Comparison of ENCODE assay signal across 8 cellular contexts in genomic region chr12:56645201-56645716, GRCh38. TPM values are rescaled to one million over a fixed set of nuclear protein-coding genes. Genes with fewer than 3 reads are reported as not detected.
DNase-seq lines count a peak whose midpoint lies in the region; ATAC-seq, FAIRE-seq and TF ChIP-seq lines count a peak whose summit lies in the region.

No MANE protein-coding gene starts in this region.

- CTCF ChIA-PET in IMR-90 (lab: Yijun Ruan, JAX) (interaction anchor here (3.7 kb wide), 1 partner anchor 9 kb away, joined by 11 read pairs; no protein-coding TSS in a partner anchor), K562 (lab: Yijun Ruan, JAX; ENCODE audit: low intra/inter-chr PET ratio) (no interaction called here)

- ATAC-seq in IMR-90 (ENCODE audit: low read depth) (no peak), K562 (peak; percentile 31)
- no peak for ATAC-seq in stimulated activated naive CD8-positive, alpha-beta T cell treated with anti-CD3 and anti-CD28 coated beads, Interleukin-15, amount 100 ng/mL, for 72 hours

- peak overlapping the region; percentile 67 for H4K91ac ChIP-seq in IMR-90 (ENCODE audit: insufficient read depth, low read depth, low read length)

- H3K9ac ChIP-seq in IMR-90 (ENCODE audit: low read depth, low read length) (peak overlapping the region; percentile 87), K562 (ENCODE audit: insufficient read depth in 1 of 2, low read depth in 2 of 2, low read length in 2 of 2) (peak overlapping the region; percentile 98 to 99)

- H2AK9ac ChIP-seq in IMR-90 (replicated peaks; ENCODE audit: low read depth, low read length, poor library complexity) = peak overlapping the region; percentile 97

- in situ Hi-C loops in IMR-90 (cut with MboI; ENCODE audit: low sequenced_read_pairs) (no loop called here), K562 (cut with MboI) (loop anchor here (10.0 kb wide), 1 partner anchor 80 kb away; the partner anchor contains the start of gene NACA), G401 (cut with HindIII; ENCODE audit: low sequenced_read_pairs) (no loop called here)

- H4K5ac ChIP-seq in IMR-90 (ENCODE audit: low read depth, low read length) = peak overlapping the region; percentile 50

- H3K27ac Mint-ChIP-seq in stimulated activated naive CD8-positive, alpha-beta T cell treated with anti-CD3 and anti-CD28 coated beads, Interleukin-15, amount 100 ng/mL, for 72 hours = peak overlapping the region; percentile 99

- H2BK5ac ChIP-seq in IMR-90 (ENCODE audit: low read depth, low read length, poor library complexity, severe bottlenecking) = peak overlapping the region; percentile 68

- TF ChIP-seq RAD21 in IMR-90 (IDR thresholded peaks at IDR 0.05; ENCODE audit: low read length) = no peak
- TF ChIP-seq RAD21 in K562 (CRISPR knock-in tag; conservative IDR thresholded peaks at IDR 0.05 in 1 of 2, IDR thresholded peaks at IDR 0.05 in 1 of 2) = no peak

- H3K4me1 ChIP-seq in IMR-90 (ENCODE audit: control insufficient read depth, insufficient read depth, low read length) (no peaks in the 10 kb centered on the region), K562 (replicated peaks in 1 of 2; ENCODE audit: control insufficient read depth in 2 of 2, insufficient read depth in 2 of 2, low read length in 2 of 2) (peaks cover 4 to 19% of the 10 kb centered on the region in 2 experiments)

- peak overlapping the region; percentile 97 for H3K4me2 ChIP-seq in IMR-90 (ENCODE audit: low read depth, low read length)
- H3K4me2 ChIP-seq in K562 (ENCODE audit: insufficient read depth, low read length) = peak overlapping the region; percentile 98

- H4K8ac ChIP-seq in IMR-90 (ENCODE audit: low read depth in 2 of 2, low read length in 2 of 2) = peak overlapping the region; percentile 23 to 58; a peak in 2 of 4 replicates

- H2BK20ac ChIP-seq in IMR-90 (ENCODE audit: low read depth, low read length) = no peak overlapping the region

- H4K20me1 ChIP-seq in IMR-90 (ENCODE audit: insufficient read depth, low read length) = peaks cover 31% of the 10 kb centered on the region
- H4K20me1 ChIP-seq in K562 (replicated peaks; ENCODE audit: control insufficient read depth, insufficient read depth, low read length) = peaks cover 23% of the 10 kb centered on the region

- peak overlapping the region; percentile 38 for H2AK5ac ChIP-seq in IMR-90 (ENCODE audit: low read depth, low read length)

- H3K56ac ChIP-seq in IMR-90 (ENCODE audit: extremely low read depth, insufficient read depth, low read length) = peak overlapping the region; percentile 88

- BruUV-seq in IMR-90 (replicated peaks; lab: Mats Ljungman, UMichigan) (TSS peak; percentile 66), K562 (replicated peaks; lab: Mats Ljungman, UMichigan) (TSS peak; percentile 67)

- H3K9me1 ChIP-seq in IMR-90 (ENCODE audit: insufficient read depth, low read length) (no peaks in the 10 kb centered on the region), K562 (ENCODE audit: control insufficient read depth, insufficient read depth, low read length) (no peaks in the 10 kb centered on the region)

- no peaks in the 10 kb centered on the region for H3K9me3 ChIP-seq in IMR-90 (ENCODE audit: control insufficient read depth, insufficient read depth, low read length)
- no peaks in the 10 kb centered on the region for H3K9me3 ChIP-seq in K562 (replicated peaks; ENCODE audit: control insufficient read depth, insufficient read depth, low read depth, low read length)

- H2BK15ac ChIP-seq in IMR-90 (ENCODE audit: low read depth, low read length) = no peak overlapping the region

- no peak overlapping the region; the same call in 1 of the 2 replicates for H2BK120ac ChIP-seq in IMR-90 (ENCODE audit: low read depth, low read length)

- no peak for TF ChIP-seq EP300 in K562 (IDR thresholded peaks at IDR 0.05; ENCODE audit: low read length)

- no peak for FAIRE-seq in K562 (lab: Jason Lieb, UNC)

- H3K79me1 ChIP-seq in IMR-90 (ENCODE audit: low read depth in 1 of 2, low read length in 2 of 2) = peaks cover 11 to 28% of the 10 kb centered on the region in 2 experiments; a peak in 3 of 4 replicates

- peak overlapping the region; percentile 19 for H3K18ac ChIP-seq in IMR-90 (ENCODE audit: low read depth, low read length)

- H3K4me3 ChIP-seq in IMR-90 (ENCODE audit: insufficient read depth, low read depth, low read length) (peak overlapping the region; percentile 74), K562 (peak overlapping the region; percentile 81)

- peak overlapping the region; percentile 90 for H3K14ac ChIP-seq in IMR-90 (replicated peaks; ENCODE audit: low read depth, low read length)

- H3K27me3 ChIP-seq in IMR-90 (ENCODE audit: control insufficient read depth, insufficient read depth, low read length) (no peaks in the 10 kb centered on the region), K562 (ENCODE audit: control insufficient read depth in 2 of 2, insufficient read depth in 2 of 2, low read length in 2 of 2) (no peaks in the 10 kb centered on the region), layer of hippocampus (ENCODE audit: control insufficient read depth, insufficient read depth, low read length) (no peaks in the 10 kb centered on the region)

- WGBS in IMR-90 (ENCODE audit: extremely low coverage in 2 of 2, insufficient read length in 1 of 2), 2 experiments = 8% methylated on average over 8 of the region's 29 CpGs; no CpG with 5 or more reads in 1 of the 2 experiments
- whole genome bisulfite sequencing in K562 (ENCODE audit: insufficient coverage, low coverage, missing lambda C conversion rate) = under 1% methylated on average over 29 of the region's 29 CpGs

- dilution Hi-C loops in IMR-90 (cut with HindIII; ENCODE audit: low sequenced_read_pairs, unreplicated experiment) = no loop called here

- no peaks in the 10 kb centered on the region for H3K27me3 Mint-ChIP-seq in stimulated activated naive CD8-positive, alpha-beta T cell treated with anti-CD3 and anti-CD28 coated beads, Interleukin-15, amount 100 ng/mL, for 72 hours

- H2AFZ ChIP-seq in IMR-90 (replicated peaks; ENCODE audit: low read length, poor library complexity) (peak overlapping the region; percentile 83), K562 (ENCODE audit: low read depth, low read length) (peak overlapping the region; percentile 11; the same call in 1 of the 2 replicates)

- TF ChIP-seq CTCF in IMR-90 (conservative IDR thresholded peaks at IDR 0.05; ENCODE audit: low read depth, low read length) (no peak), K562 (IDR thresholded peaks at IDR 0.05 in 2 of 3, conservative IDR thresholded peaks at IDR 0.05 in 1 of 3; ENCODE audit: insufficient read depth in 2 of 3, low read depth in 1 of 3, low read length in 3 of 3) (no peak)

- peak overlapping the region; percentile 82 for H3K27ac ChIP-seq in IMR-90 (ENCODE audit: insufficient read depth, low read length)
- peak overlapping the region; percentile 96 for H3K27ac ChIP-seq in K562 (ENCODE audit: extremely low read depth, low read depth, low read length)
- peak overlapping the region; percentile 94 for H3K27ac ChIP-seq in layer of hippocampus (ENCODE audit: low read depth, low read length)

- H3K4me3 Mint-ChIP-seq in stimulated activated naive CD8-positive, alpha-beta T cell treated with anti-CD3 and anti-CD28 coated beads, Interleukin-15, amount 100 ng/mL, for 72 hours = peak overlapping the region; percentile 94 to 96

- peaks cover 44% of the 10 kb centered on the region for H3K4me1 Mint-ChIP-seq in stimulated activated naive CD8-positive, alpha-beta T cell treated with anti-CD3 and anti-CD28 coated beads, Interleukin-15, amount 100 ng/mL, for 72 hours

- peak overlapping the region; percentile 80 for H3K23ac ChIP-seq in IMR-90 (ENCODE audit: low read depth, low read length)

- no peaks in the 10 kb centered on the region for H3K9me3 Mint-ChIP-seq in stimulated activated naive CD8-positive, alpha-beta T cell treated with anti-CD3 and anti-CD28 coated beads, Interleukin-15, amount 100 ng/mL, for 72 hours

- POLR2A ChIA-PET in IMR-90 (lab: Charles Lee; ENCODE audit: unreplicated experiment) (interaction anchor here (0.5 to 1.3 kb wide), 2 partner anchors 9 to 90 kb away, joined by 3 to 6 read pairs; no protein-coding TSS in a partner anchor), K562 (lab: Yijun Ruan, JAX) (interaction anchor here (0.6 to 2.7 kb wide), 20 partner anchors 10 to 594 kb away, joined by 3 to 42 read pairs (median 4); partner anchors contain the start of genes NACA and PTGES3)

- intact Hi-C loops in IMR-90 (cut with micrococcal nuclease) = loop anchor here (1.0 to 10.0 kb wide), 2 partner anchors 41 to 360 kb away; partner anchors contain the start of gene ZBTB39
- intact Hi-C loops in K562 (cut with micrococcal nuclease) = no loop called here

- H3K36me3 ChIP-seq in IMR-90 (ENCODE audit: control insufficient read depth, insufficient read depth, low read length) (peaks cover 27% of the 10 kb centered on the region), K562 (ENCODE audit: control insufficient read depth, insufficient read depth, low read length) (peaks cover 49% of the 10 kb centered on the region)

- peaks cover 51% of the 10 kb centered on the region for H3K79me2 ChIP-seq in K562 (ENCODE audit: control insufficient read depth, insufficient read depth, low read length)

- DNase-seq in Ammon's horn (ENCODE audit: low spot score) (peak; percentile 12), IMR-90 (no peak), K562 (ENCODE audit: extremely low read depth in 1 of 4, low spot score in 3 of 4) (peak in 1 of 4 experiments; percentile 51), pons (ENCODE audit: low spot score) (no peak), G401 (ENCODE audit: low spot score) (no peak), A172 (ENCODE audit: low spot score) (no peak)
- no peak for DNase-seq in stimulated activated naive CD8-positive, alpha-beta T cell treated with anti-CD3 and anti-CD28 coated beads, Interleukin-15, amount 100 ng/mL, for 72 hours

- peak overlapping the region; percentile 83 for H3K4ac ChIP-seq in IMR-90 (ENCODE audit: low read depth, low read length)

- TF ChIP-seq POLR2A in IMR-90 (IDR thresholded peaks at IDR 0.05; ENCODE audit: low read depth, low read length) = no peak
- no peak for TF ChIP-seq POLR2A in K562 (conservative IDR thresholded peaks at IDR 0.05)

RNA-seq across cellular contexts. Expression of gene ATP5F1B, which starts 0.5 kb away (rescaled TPM):
- total RNA-seq in IMR-90 (2012; rRNA removed) (795 and 812 TPM in 2 replicates), K562 (2014; rRNA removed) (908 and 1,391 TPM in 2 replicates), K562 (2014; rRNA removed; fragmentation: Illumina TruSeq; extraction: Trizol) (1,412 and 1,463 TPM in 2 replicates), K562 (2015; rRNA removed; fragmentation: Illumina TruSeq; extraction: Trizol) (1,133 and 1,218 TPM in 2 replicates), K562 (2021) (1,519 and 1,587 TPM in 2 replicates)
- polyA plus RNA-seq in IMR-90 (2012; rRNA removed) (853 and 915 TPM in 2 replicates), K562 (2011; rRNA removed) (3,125 and 3,469 TPM in 2 replicates), K562 (2014; fragmentation: Illumina TruSeq; extraction: Trizol) (1,824 and 2,016 TPM in 2 replicates), K562 (2014; fragmentation: Nextera tagmentation; extraction: Ambion mirVana) (1,000 to 10,000 TPM; 1,043 to 1,482 TPM), K562 (2014; rRNA removed) (1,530 and 1,669 TPM in 2 replicates)
- 464 and 534 TPM in 2 replicates for polyA plus RNA-seq in IMR-90 (2012; cell fraction: cytosol; rRNA removed)
- 245 and 449 TPM in 2 replicates for polyA plus RNA-seq in IMR-90 (2012; cell fraction: nucleus; rRNA removed; ENCODE audit: low replicate concordance)
- total RNA-seq in K562 (2011; cell fraction: chromatin; rRNA removed; ENCODE audit: low replicate concordance) = 915 and 971 TPM in 2 replicates
- 708 and 730 TPM in 2 replicates for total RNA-seq in K562 (2011; cell fraction: nucleolus; rRNA removed)
- total RNA-seq in K562 (2011; cell fraction: nucleoplasm; rRNA removed) = 705 and 764 TPM in 2 replicates
- polyA plus RNA-seq in K562 (2011; cell fraction: cytosol; rRNA removed) = 3,019 and 3,082 TPM in 2 replicates
- 1,901 and 2,779 TPM in 2 replicates for polyA plus RNA-seq in K562 (2011; cell fraction: nucleus; rRNA removed)
- 1,216 and 1,383 TPM in 2 replicates for polyA plus RNA-seq in K562 (2012)
- polyA minus RNA-seq in K562 (2011; rRNA and poly(A)+ RNA removed) = 2,231 and 2,600 TPM in 2 replicates
- polyA minus RNA-seq in K562 (2011; cell fraction: cytosol; rRNA and poly(A)+ RNA removed) = 1,182 and 1,204 TPM in 2 replicates
- polyA minus RNA-seq in K562 (2011; cell fraction: nucleus; rRNA and poly(A)+ RNA removed) = 185 and 410 TPM in 2 replicates
- 211 and 219 TPM in 2 replicates for total RNA-seq in G401 (2014; rRNA removed; shearing (Covaris generic))
- 710 and 775 TPM in 2 replicates for total RNA-seq in A172 (2014; rRNA removed; shearing (Covaris generic))

RNA-seq across cellular contexts. Expression of gene BAZ2A, which starts 15.1 kb away (rescaled TPM):
- total RNA-seq in IMR-90 (2012; rRNA removed) (15.4 and 15.6 TPM in 2 replicates), K562 (2014; rRNA removed) (26.2 and 30.6 TPM in 2 replicates), K562 (2014; rRNA removed; fragmentation: Illumina TruSeq; extraction: Trizol) (18.4 and 22.5 TPM in 2 replicates), K562 (2015; rRNA removed; fragmentation: Illumina TruSeq; extraction: Trizol) (18.6 and 24.1 TPM in 2 replicates), K562 (2021) (72.1 and 86.4 TPM in 2 replicates)
- polyA plus RNA-seq in IMR-90 (2012; rRNA removed) (42.8 and 48.6 TPM in 2 replicates), K562 (2011; rRNA removed) (60.2 and 106 TPM in 2 replicates), K562 (2014; fragmentation: Illumina TruSeq; extraction: Trizol) (74.3 and 82.1 TPM in 2 replicates), K562 (2014; fragmentation: Nextera tagmentation; extraction: Ambion mirVana) (10 to 100 TPM in 1 of 2 experiments, 1 to 10 TPM in 1; 4.5 to 22.2 TPM), K562 (2014; rRNA removed) (40.9 and 52.4 TPM in 2 replicates)
- polyA plus RNA-seq in IMR-90 (2012; cell fraction: cytosol; rRNA removed) = 12.8 and 18.2 TPM in 2 replicates
- 111 and 143 TPM in 2 replicates for polyA plus RNA-seq in IMR-90 (2012; cell fraction: nucleus; rRNA removed; ENCODE audit: low replicate concordance)
- total RNA-seq in K562 (2011; cell fraction: chromatin; rRNA removed; ENCODE audit: low replicate concordance) = 610 and 900 TPM in 2 replicates
- total RNA-seq in K562 (2011; cell fraction: nucleolus; rRNA removed) = 295 and 308 TPM in 2 replicates
- total RNA-seq in K562 (2011; cell fraction: nucleoplasm; rRNA removed) = 357 and 370 TPM in 2 replicates
- 71.3 and 75.4 TPM in 2 replicates for polyA plus RNA-seq in K562 (2011; cell fraction: cytosol; rRNA removed)
- 204 and 222 TPM in 2 replicates for polyA plus RNA-seq in K562 (2011; cell fraction: nucleus; rRNA removed)
- 46.5 and 60.7 TPM in 2 replicates for polyA plus RNA-seq in K562 (2012)
- polyA minus RNA-seq in K562 (2011; rRNA and poly(A)+ RNA removed) = 102 and 122 TPM in 2 replicates
- 57.1 and 59.6 TPM in 2 replicates for polyA minus RNA-seq in K562 (2011; cell fraction: cytosol; rRNA and poly(A)+ RNA removed)
- polyA minus RNA-seq in K562 (2011; cell fraction: nucleus; rRNA and poly(A)+ RNA removed) = 64.6 and 113 TPM in 2 replicates
- 2.9 and 7.4 TPM in 2 replicates for total RNA-seq in G401 (2014; rRNA removed; shearing (Covaris generic))
- total RNA-seq in A172 (2014; rRNA removed; shearing (Covaris generic)) = 16.6 and 20.9 TPM in 2 replicates

RNA-seq across cellular contexts. Expression of gene PTGES3, which starts 42.8 kb away (rescaled TPM):
- total RNA-seq in IMR-90 (2012; rRNA removed) (42.7 and 101 TPM in 2 replicates), K562 (2014; rRNA removed) (169 and 231 TPM in 2 replicates), K562 (2014; rRNA removed; fragmentation: Illumina TruSeq; extraction: Trizol) (280 and 322 TPM in 2 replicates), K562 (2015; rRNA removed; fragmentation: Illumina TruSeq; extraction: Trizol) (251 and 256 TPM in 2 replicates), K562 (2021) (441 and 454 TPM in 2 replicates)
- polyA plus RNA-seq in IMR-90 (2012; rRNA removed) (70.4 and 73.2 TPM in 2 replicates), K562 (2011; rRNA removed) (163 and 170 TPM in 2 replicates), K562 (2014; fragmentation: Illumina TruSeq; extraction: Trizol) (501 and 516 TPM in 2 replicates), K562 (2014; fragmentation: Nextera tagmentation; extraction: Ambion mirVana) (100 to 1,000 TPM; 163 to 185 TPM), K562 (2014; rRNA removed) (213 and 263 TPM in 2 replicates)
- 24.6 and 33.9 TPM in 2 replicates for polyA plus RNA-seq in IMR-90 (2012; cell fraction: cytosol; rRNA removed)
- polyA plus RNA-seq in IMR-90 (2012; cell fraction: nucleus; rRNA removed; ENCODE audit: low replicate concordance) = 13.9 and 18.5 TPM in 2 replicates
- total RNA-seq in K562 (2011; cell fraction: chromatin; rRNA removed; ENCODE audit: low replicate concordance) = 48.9 and 100 TPM in 2 replicates
- 50.0 and 54.2 TPM in 2 replicates for total RNA-seq in K562 (2011; cell fraction: nucleolus; rRNA removed)
- 77.5 and 136 TPM in 2 replicates for total RNA-seq in K562 (2011; cell fraction: nucleoplasm; rRNA removed)
- polyA plus RNA-seq in K562 (2011; cell fraction: cytosol; rRNA removed) = 35.7 and 66.1 TPM in 2 replicates
- polyA plus RNA-seq in K562 (2011; cell fraction: nucleus; rRNA removed) = 35.8 and 51.1 TPM in 2 replicates
- 358 and 436 TPM in 2 replicates for polyA plus RNA-seq in K562 (2012)
- 140 and 159 TPM in 2 replicates for polyA minus RNA-seq in K562 (2011; rRNA and poly(A)+ RNA removed)
- 139 and 142 TPM in 2 replicates for polyA minus RNA-seq in K562 (2011; cell fraction: cytosol; rRNA and poly(A)+ RNA removed)
- polyA minus RNA-seq in K562 (2011; cell fraction: nucleus; rRNA and poly(A)+ RNA removed) = 24.8 and 39.2 TPM in 2 replicates
- total RNA-seq in G401 (2014; rRNA removed; shearing (Covaris generic)) = 54.0 and 85.3 TPM in 2 replicates
- total RNA-seq in A172 (2014; rRNA removed; shearing (Covaris generic)) = 188 and 222 TPM in 2 replicates
